Comparison of ENCODE assay signal across 10 cellular contexts in the genomic region with DNA sequence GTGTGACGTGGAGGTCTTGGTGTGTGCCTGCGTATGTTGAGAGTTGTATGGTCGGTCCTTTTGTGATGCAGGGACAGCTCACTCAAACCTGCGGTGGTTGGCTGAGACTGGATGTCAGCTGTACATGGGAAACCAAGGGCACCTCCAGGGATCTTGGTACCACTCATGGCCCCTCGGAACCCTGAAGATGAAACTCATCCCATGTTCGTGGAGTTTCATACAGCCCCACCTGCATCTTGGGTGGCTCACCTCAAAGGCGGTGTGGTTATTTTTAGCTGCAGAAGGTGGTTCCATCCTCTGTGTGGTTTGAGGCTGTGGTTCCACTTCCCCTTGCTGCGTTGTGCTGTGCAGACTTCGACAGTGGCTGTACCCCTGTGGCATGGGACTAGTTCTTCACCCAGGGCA. TPM values are rescaled to one million over a fixed set of nuclear protein-coding genes. Genes with fewer than 3 reads are reported as not detected.
DNase-seq lines count a peak whose midpoint lies in the region; ATAC-seq and TF ChIP-seq lines count a peak whose summit lies in the region.
"Had no signal": no experiment of that assay in that cellular context is flagged by ENCODE, and none has a peak within 500 bp of the region (broad histone marks: within the 10 kb centered on the region; RNA-seq: fewer than 3 reads in every experiment).

No MANE protein-coding gene starts in this region.

- H3F3A ChIP-seq in PC-9 (ENCODE audit: insufficient read depth, low read depth): no peaks in the 10 kb centered on the region

- H3K4me2 ChIP-seq in PC-9: no peak overlapping the region

- no peaks in the 10 kb centered on the region for H3K27me3 ChIP-seq in HL-60 (ENCODE audit: insufficient read depth, poor library complexity, severe bottlenecking)
- H3K27me3 ChIP-seq in aorta (ENCODE audit: control insufficient read depth in 1 of 2, insufficient read depth in 2 of 2, low read length in 1 of 2): no peaks in the 10 kb centered on the region
- no peaks in the 10 kb centered on the region for H3K27me3 ChIP-seq in PC-9 (ENCODE audit: insufficient read depth, low read depth)

- H4K20me1 ChIP-seq in PC-9 (ENCODE audit: insufficient read depth): no peaks in the 10 kb centered on the region

- POLR2A ChIA-PET in PC-9 (lab: Charles Lee; ENCODE audit: unreplicated experiment): no interaction called here

- CTCF ChIA-PET in PC-9 (lab: Charles Lee): no interaction called here

- no peaks in the 10 kb centered on the region for H3K9me2 ChIP-seq in PC-9 (ENCODE audit: insufficient read depth)

- H3K4me1 ChIP-seq in mucosa of descending colon (ENCODE audit: low read depth) (no peaks in the 10 kb centered on the region), aorta (ENCODE audit: control insufficient read depth in 1 of 2, insufficient read depth in 2 of 2, low read length in 2 of 2) (no peaks in the 10 kb centered on the region), PC-9 (replicated peaks; ENCODE audit: insufficient read depth) (no peaks in the 10 kb centered on the region)

- BruUV-seq in PC-9 (replicated peaks; lab: Mats Ljungman, UMichigan): no TSS peak

- no peak overlapping the region for H2AFZ ChIP-seq in PC-9

- WGBS in aorta, 2 donors: 85 to 86% methylated on average over 9 of the region's 9 CpGs

- peak; percentile 82 for ATAC-seq in GM18861 (IDR thresholded peaks at IDR 0.05; ENCODE audit: unreplicated experiment)
- ATAC-seq in GM21717 (IDR thresholded peaks at IDR 0.05; ENCODE audit: unreplicated experiment): peak; percentile 97
- peak; percentile 66 for ATAC-seq in mucosa of descending colon
- ATAC-seq in aorta (ENCODE audit: low FRiP score): no peak
- ATAC-seq: HCT116 had no signal

- H3K79me2 ChIP-seq in PC-9 (ENCODE audit: low read depth): no peaks in the 10 kb centered on the region

- H3K27ac ChIP-seq in HL-60 (replicated peaks) (no peak overlapping the region), aorta (ENCODE audit: low read depth in 1 of 2, low read length in 2 of 2) (no peak overlapping the region), PC-9 (no peak overlapping the region)
- H3K27ac ChIP-seq: thoracic aorta had no signal

- TF ChIP-seq CTCF in HL-60 (IDR thresholded peaks at IDR 0.05; ENCODE audit: insufficient read depth, low read length) (no peak), mucosa of descending colon (IDR thresholded peaks at IDR 0.05) (no peak), PC-9 (conservative IDR thresholded peaks at IDR 0.05) (no peak)

- H3K9me3 ChIP-seq in mucosa of descending colon: no peaks in the 10 kb centered on the region
- H3K9me3 ChIP-seq in aorta (ENCODE audit: control insufficient read depth, low read length): no peaks in the 10 kb centered on the region
- H3K9me3 ChIP-seq in PC-9 (ENCODE audit: insufficient read depth, low read depth): no peaks in the 10 kb centered on the region
- H3K9me3 ChIP-seq: thoracic aorta had no signal

- intact Hi-C loops in mucosa of descending colon (cut with DNase I, micrococcal nuclease): no loop called here
- intact Hi-C loops in aorta (cut with DNase I): no loop called here
- intact Hi-C loops in PC-9 (cut with micrococcal nuclease; ENCODE audit: unreplicated experiment): no loop called here

- peaks cover 5% of the 10 kb centered on the region for H3K36me3 ChIP-seq in mucosa of descending colon (ENCODE audit: low read depth)
- peaks cover 1 to 15% of the 10 kb centered on the region in 2 donors for H3K36me3 ChIP-seq in aorta (ENCODE audit: control insufficient read depth in 1 of 2, insufficient read depth in 2 of 2, low read length in 1 of 2)
- H3K36me3 ChIP-seq in PC-9 (ENCODE audit: low read depth): peaks cover 4% of the 10 kb centered on the region; the same call in 1 of the 2 replicates

- DNase-seq in HL-60 (ENCODE audit: low read depth in 1 of 2, low spot score in 1 of 2) (peak; percentile 11 to 54), mucosa of descending colon (no peak), NCI-H2171 treated with DMSO at 0.1 percent for 48 hours (lab: John Stamatoyannopoulos, UW) (no peak), aorta (no peak), PC-9 (no peak), foreskin melanocyte (no peak)

- H3K4me3 ChIP-seq in HL-60 (replicated peaks; ENCODE audit: insufficient read depth, low read length): no peak overlapping the region
- no peak overlapping the region for H3K4me3 ChIP-seq in mucosa of descending colon
- no peak overlapping the region for H3K4me3 ChIP-seq in aorta (ENCODE audit: low read length in 2 of 2)
- H3K4me3 ChIP-seq in PC-9: no peak overlapping the region
- H3K4me3 ChIP-seq: thoracic aorta had no signal

RNA-seq across cellular contexts. Expression of gene SLC22A1, which starts 52.6 kb away (rescaled TPM):
- 1 to 10 TPM; 1.9 to 2.4 (median 2.4) TPM for total RNA-seq in mucosa of descending colon
- 1 to 10 TPM; 2.5 to 2.8 TPM for total RNA-seq in aorta
- polyA plus RNA-seq in aorta: 1 to 10 TPM in 1 of 2 donors, not detected in 1; 1.4 TPM
- total RNA-seq in PC-9 (2021): 0.25 TPM in 1 of 2 replicates, not detected in the other

Comparison
In these comparisons a context has a peak if more than half of its experiments do, and no peak if none do; other contexts are left out.
1. DNase-seq: peak in HL-60 (2 of 2); none in mucosa of descending colon (0 of 3), NCI-H2171 treated with DMSO at 0.1 percent for 48 hours (single experiment), aorta (0 of 2), PC-9 (0 of 2) and foreskin melanocyte (single experiment).